Comparison of ENCODE assay signal across 1 cellular context in the genomic region with DNA sequence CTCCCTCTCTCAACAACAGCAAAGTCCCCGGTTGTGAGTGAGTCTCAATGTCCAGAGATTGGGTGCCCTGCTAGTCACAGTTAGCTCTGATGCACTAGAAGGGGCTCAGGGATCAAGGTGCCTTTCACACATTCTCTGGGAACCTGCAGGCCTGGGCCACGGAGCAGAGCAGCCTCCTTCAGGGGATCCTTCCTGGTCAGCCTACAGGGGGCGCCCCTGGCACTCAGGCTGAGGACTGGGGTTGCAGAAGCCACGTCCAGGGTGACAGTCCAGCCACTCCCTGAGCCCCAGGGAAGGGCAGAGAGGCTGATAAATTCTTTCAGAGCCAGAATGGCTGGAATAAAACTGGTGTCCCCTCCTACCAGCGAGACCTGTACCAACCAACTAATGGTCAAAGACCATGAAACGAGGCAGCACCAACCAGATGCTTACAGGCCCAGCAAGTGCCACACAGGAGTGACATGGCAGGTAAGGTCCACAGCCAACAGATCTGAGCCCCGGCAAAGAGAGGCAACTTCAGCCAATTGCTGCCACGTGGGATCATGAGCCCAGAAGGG.
TF ChIP-seq lines count a peak whose summit lies in the region.

No MANE protein-coding gene starts in this region.

TF ChIP-seq in HepG2, 621 proteins besides CTCF, POLR2A, EP300 and RAD21 (continued from another document and continues in another):
- 0 out of 2 replicates have a peak, but pooled peaks have one; percentile 22 for TF ChIP-seq UBTF (CRISPR knock-in tag; IDR thresholded peaks at IDR 0.05)
- TF ChIP-seq, protein P1, sequence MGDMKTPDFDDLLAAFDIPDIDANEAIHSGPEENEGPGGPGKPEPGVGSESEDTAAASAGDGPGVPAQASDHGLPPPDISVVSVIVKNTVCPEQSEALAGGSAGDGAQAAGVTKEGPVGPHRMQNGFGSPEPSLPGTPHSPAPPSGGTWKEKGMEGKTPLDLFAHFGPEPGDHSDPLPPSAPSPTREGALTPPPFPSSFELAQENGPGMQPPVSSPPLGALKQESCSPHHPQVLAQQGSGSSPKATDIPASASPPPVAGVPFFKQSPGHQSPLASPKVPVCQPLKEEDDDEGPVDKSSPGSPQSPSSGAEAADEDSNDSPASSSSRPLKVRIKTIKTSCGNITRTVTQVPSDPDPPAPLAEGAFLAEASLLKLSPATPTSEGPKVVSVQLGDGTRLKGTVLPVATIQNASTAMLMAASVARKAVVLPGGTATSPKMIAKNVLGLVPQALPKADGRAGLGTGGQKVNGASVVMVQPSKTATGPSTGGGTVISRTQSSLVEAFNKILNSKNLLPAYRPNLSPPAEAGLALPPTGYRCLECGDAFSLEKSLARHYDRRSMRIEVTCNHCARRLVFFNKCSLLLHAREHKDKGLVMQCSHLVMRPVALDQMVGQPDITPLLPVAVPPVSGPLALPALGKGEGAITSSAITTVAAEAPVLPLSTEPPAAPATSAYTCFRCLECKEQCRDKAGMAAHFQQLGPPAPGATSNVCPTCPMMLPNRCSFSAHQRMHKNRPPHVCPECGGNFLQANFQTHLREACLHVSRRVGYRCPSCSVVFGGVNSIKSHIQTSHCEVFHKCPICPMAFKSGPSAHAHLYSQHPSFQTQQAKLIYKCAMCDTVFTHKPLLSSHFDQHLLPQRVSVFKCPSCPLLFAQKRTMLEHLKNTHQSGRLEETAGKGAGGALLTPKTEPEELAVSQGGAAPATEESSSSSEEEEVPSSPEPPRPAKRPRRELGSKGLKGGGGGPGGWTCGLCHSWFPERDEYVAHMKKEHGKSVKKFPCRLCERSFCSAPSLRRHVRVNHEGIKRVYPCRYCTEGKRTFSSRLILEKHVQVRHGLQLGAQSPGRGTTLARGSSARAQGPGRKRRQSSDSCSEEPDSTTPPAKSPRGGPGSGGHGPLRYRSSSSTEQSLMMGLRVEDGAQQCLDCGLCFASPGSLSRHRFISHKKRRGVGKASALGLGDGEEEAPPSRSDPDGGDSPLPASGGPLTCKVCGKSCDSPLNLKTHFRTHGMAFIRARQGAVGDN (CRISPR knock-in tag; IDR thresholded peaks at IDR 0.05) = peak; percentile 73
- TF ChIP-seq SMYD3 (CRISPR knock-in tag; IDR thresholded peaks at IDR 0.05) = no peak
- TF ChIP-seq THAP11 (CRISPR knock-in tag; IDR thresholded peaks at IDR 0.05) = peak; percentile 85
- peak; percentile 56; the same call in 1 of the 2 replicates for TF ChIP-seq SALL1 (CRISPR knock-in tag; IDR thresholded peaks at IDR 0.05)
- TF ChIP-seq NFYC (CRISPR knock-in tag; IDR thresholded peaks at IDR 0.05) = no peak
- TF ChIP-seq ZFX (CRISPR knock-in tag; IDR thresholded peaks at IDR 0.05; ENCODE audit: low read depth) = peak; percentile 55; the same call in 1 of the 2 replicates
- no peak for TF ChIP-seq HOXA7 (CRISPR knock-in tag; IDR thresholded peaks at IDR 0.05)
- TF ChIP-seq ZNF678 (CRISPR knock-in tag; IDR thresholded peaks at IDR 0.05) = no peak
- TF ChIP-seq ZNF589 (CRISPR knock-in tag; conservative IDR thresholded peaks at IDR 0.05) = no peak
- no peak for TF ChIP-seq YY1 (IDR thresholded peaks at IDR 0.05; ENCODE audit: insufficient read depth, insufficient replicate concordance, low read depth, low read length)
- TF ChIP-seq KDM5B (CRISPR knock-in tag; IDR thresholded peaks at IDR 0.05; ENCODE audit: borderline replicate concordance) = peak; percentile 77; the same call in 1 of the 2 replicates
- TF ChIP-seq ZSCAN31 (CRISPR knock-in tag; IDR thresholded peaks at IDR 0.05; ENCODE audit: low read depth) = 0 out of 2 replicates have a peak, but pooled peaks have one; percentile 66
- no peak for TF ChIP-seq PTBP1 (IDR thresholded peaks at IDR 0.05; ENCODE audit: low read depth, low read length, poor library complexity, severe bottlenecking)
- no peak for TF ChIP-seq YEATS2 (CRISPR knock-in tag; IDR thresholded peaks at IDR 0.05; ENCODE audit: borderline replicate concordance)
- peak; percentile 46; the same call in 1 of the 2 replicates for TF ChIP-seq ZNF788 (CRISPR knock-in tag; IDR thresholded peaks at IDR 0.05; ENCODE audit: borderline replicate concordance)
- TF ChIP-seq MAZ (IDR thresholded peaks at IDR 0.05; ENCODE audit: borderline replicate concordance, low read depth, low read length) = no peak
- TF ChIP-seq MAZ (CRISPR knock-in tag; IDR thresholded peaks at IDR 0.05; ENCODE audit: low read depth) = peak; percentile 74; the same call in 1 of the 2 replicates
- TF ChIP-seq ZNF547 (CRISPR knock-in tag; IDR thresholded peaks at IDR 0.05) = no peak
- TF ChIP-seq ZNF572 (CRISPR knock-in tag; IDR thresholded peaks at IDR 0.05) = peak; percentile 79; the same call in 1 of the 2 replicates
- TF ChIP-seq, protein P2, sequence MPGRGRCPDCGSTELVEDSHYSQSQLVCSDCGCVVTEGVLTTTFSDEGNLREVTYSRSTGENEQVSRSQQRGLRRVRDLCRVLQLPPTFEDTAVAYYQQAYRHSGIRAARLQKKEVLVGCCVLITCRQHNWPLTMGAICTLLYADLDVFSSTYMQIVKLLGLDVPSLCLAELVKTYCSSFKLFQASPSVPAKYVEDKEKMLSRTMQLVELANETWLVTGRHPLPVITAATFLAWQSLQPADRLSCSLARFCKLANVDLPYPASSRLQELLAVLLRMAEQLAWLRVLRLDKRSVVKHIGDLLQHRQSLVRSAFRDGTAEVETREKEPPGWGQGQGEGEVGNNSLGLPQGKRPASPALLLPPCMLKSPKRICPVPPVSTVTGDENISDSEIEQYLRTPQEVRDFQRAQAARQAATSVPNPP (CRISPR knock-in tag; IDR thresholded peaks at IDR 0.05) = no peak
- TF ChIP-seq ZNF335 (CRISPR knock-in tag; IDR thresholded peaks at IDR 0.05) = peak; percentile 65; the same call in 1 of the 2 replicates
- no peak for TF ChIP-seq ZSCAN20 (CRISPR knock-in tag; IDR thresholded peaks at IDR 0.05; ENCODE audit: borderline replicate concordance)
- TF ChIP-seq AGO2 (optimal IDR thresholded peaks at IDR 0.05; ENCODE audit: low read depth, low read length) = peak; percentile 13
- TF ChIP-seq ZSCAN30 (CRISPR knock-in tag; IDR thresholded peaks at IDR 0.05) = 0 out of 2 replicates have a peak, but pooled peaks have one; percentile 67
- TF ChIP-seq FOSL2 (CRISPR knock-in tag; IDR thresholded peaks at IDR 0.05) = no peak
- TF ChIP-seq, protein P3, sequence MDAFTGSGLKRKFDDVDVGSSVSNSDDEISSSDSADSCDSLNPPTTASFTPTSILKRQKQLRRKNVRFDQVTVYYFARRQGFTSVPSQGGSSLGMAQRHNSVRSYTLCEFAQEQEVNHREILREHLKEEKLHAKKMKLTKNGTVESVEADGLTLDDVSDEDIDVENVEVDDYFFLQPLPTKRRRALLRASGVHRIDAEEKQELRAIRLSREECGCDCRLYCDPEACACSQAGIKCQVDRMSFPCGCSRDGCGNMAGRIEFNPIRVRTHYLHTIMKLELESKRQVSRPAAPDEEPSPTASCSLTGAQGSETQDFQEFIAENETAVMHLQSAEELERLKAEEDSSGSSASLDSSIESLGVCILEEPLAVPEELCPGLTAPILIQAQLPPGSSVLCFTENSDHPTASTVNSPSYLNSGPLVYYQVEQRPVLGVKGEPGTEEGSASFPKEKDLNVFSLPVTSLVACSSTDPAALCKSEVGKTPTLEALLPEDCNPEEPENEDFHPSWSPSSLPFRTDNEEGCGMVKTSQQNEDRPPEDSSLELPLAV (CRISPR knock-in tag; conservative IDR thresholded peaks at IDR 0.05; ENCODE audit: low read depth) = no peak
- peak; percentile 34; the same call in 1 of the 2 replicates for TF ChIP-seq SPEN (CRISPR knock-in tag; IDR thresholded peaks at IDR 0.05; ENCODE audit: low read depth)
- TF ChIP-seq ZBTB38 (CRISPR knock-in tag; IDR thresholded peaks at IDR 0.05) = peak; percentile 46; the same call in 1 of the 2 replicates
- TF ChIP-seq, protein P4, sequence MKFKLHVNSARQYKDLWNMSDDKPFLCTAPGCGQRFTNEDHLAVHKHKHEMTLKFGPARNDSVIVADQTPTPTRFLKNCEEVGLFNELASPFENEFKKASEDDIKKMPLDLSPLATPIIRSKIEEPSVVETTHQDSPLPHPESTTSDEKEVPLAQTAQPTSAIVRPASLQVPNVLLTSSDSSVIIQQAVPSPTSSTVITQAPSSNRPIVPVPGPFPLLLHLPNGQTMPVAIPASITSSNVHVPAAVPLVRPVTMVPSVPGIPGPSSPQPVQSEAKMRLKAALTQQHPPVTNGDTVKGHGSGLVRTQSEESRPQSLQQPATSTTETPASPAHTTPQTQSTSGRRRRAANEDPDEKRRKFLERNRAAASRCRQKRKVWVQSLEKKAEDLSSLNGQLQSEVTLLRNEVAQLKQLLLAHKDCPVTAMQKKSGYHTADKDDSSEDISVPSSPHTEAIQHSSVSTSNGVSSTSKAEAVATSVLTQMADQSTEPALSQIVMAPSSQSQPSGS (CRISPR knock-in tag; IDR thresholded peaks at IDR 0.05) = peak; percentile 58; the same call in 1 of the 2 replicates
- peak; percentile 86 for TF ChIP-seq TRAFD1 (CRISPR knock-in tag; IDR thresholded peaks at IDR 0.05; ENCODE audit: borderline replicate concordance)
- peak; percentile 46 for TF ChIP-seq ZNF781 (CRISPR knock-in tag; IDR thresholded peaks at IDR 0.05; ENCODE audit: borderline replicate concordance, not compliant biosample characterization)
- no peak for TF ChIP-seq SIX4 (CRISPR knock-in tag; IDR thresholded peaks at IDR 0.05)
- TF ChIP-seq, protein P5, sequence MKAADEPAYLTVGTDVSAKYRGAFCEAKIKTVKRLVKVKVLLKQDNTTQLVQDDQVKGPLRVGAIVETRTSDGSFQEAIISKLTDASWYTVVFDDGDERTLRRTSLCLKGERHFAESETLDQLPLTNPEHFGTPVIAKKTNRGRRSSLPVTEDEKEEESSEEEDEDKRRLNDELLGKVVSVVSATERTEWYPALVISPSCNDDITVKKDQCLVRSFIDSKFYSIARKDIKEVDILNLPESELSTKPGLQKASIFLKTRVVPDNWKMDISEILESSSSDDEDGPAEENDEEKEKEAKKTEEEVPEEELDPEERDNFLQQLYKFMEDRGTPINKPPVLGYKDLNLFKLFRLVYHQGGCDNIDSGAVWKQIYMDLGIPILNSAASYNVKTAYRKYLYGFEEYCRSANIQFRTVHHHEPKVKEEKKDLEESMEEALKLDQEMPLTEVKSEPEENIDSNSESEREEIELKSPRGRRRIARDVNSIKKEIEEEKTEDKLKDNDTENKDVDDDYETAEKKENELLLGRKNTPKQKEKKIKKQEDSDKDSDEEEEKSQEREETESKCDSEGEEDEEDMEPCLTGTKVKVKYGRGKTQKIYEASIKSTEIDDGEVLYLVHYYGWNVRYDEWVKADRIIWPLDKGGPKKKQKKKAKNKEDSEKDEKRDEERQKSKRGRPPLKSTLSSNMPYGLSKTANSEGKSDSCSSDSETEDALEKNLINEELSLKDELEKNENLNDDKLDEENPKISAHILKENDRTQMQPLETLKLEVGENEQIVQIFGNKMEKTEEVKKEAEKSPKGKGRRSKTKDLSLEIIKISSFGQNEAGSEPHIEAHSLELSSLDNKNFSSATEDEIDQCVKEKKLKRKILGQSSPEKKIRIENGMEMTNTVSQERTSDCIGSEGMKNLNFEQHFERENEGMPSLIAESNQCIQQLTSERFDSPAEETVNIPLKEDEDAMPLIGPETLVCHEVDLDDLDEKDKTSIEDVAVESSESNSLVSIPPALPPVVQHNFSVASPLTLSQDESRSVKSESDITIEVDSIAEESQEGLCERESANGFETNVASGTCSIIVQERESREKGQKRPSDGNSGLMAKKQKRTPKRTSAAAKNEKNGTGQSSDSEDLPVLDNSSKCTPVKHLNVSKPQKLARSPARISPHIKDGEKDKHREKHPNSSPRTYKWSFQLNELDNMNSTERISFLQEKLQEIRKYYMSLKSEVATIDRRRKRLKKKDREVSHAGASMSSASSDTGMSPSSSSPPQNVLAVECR (CRISPR knock-in tag; IDR thresholded peaks at IDR 0.05; ENCODE audit: borderline replicate concordance) = peak; percentile 47; the same call in 1 of the 2 replicates
- TF ChIP-seq GATAD1 (CRISPR knock-in tag; IDR thresholded peaks at IDR 0.05) = 0 out of 2 replicates have a peak, but pooled peaks have one; percentile 17
- no peak for TF ChIP-seq MTA3 (CRISPR knock-in tag; IDR thresholded peaks at IDR 0.05)
- 0 out of 2 replicates have a peak, but pooled peaks have one; percentile 45 for TF ChIP-seq ZNF451 (CRISPR knock-in tag; IDR thresholded peaks at IDR 0.05)
- TF ChIP-seq SALL2 (CRISPR knock-in tag; IDR thresholded peaks at IDR 0.05) = 0 out of 2 replicates have a peak, but pooled peaks have one; percentile 49
- TF ChIP-seq, protein P6, sequence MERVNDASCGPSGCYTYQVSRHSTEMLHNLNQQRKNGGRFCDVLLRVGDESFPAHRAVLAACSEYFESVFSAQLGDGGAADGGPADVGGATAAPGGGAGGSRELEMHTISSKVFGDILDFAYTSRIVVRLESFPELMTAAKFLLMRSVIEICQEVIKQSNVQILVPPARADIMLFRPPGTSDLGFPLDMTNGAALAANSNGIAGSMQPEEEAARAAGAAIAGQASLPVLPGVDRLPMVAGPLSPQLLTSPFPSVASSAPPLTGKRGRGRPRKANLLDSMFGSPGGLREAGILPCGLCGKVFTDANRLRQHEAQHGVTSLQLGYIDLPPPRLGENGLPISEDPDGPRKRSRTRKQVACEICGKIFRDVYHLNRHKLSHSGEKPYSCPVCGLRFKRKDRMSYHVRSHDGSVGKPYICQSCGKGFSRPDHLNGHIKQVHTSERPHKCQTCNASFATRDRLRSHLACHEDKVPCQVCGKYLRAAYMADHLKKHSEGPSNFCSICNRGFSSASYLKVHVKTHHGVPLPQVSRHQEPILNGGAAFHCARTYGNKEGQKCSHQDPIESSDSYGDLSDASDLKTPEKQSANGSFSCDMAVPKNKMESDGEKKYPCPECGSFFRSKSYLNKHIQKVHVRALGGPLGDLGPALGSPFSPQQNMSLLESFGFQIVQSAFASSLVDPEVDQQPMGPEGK (CRISPR knock-in tag; IDR thresholded peaks at IDR 0.05) = peak; percentile 43; the same call in 1 of the 2 replicates
